8 cellular contexts compared by ENCODE assay signal in the genomic region with DNA sequence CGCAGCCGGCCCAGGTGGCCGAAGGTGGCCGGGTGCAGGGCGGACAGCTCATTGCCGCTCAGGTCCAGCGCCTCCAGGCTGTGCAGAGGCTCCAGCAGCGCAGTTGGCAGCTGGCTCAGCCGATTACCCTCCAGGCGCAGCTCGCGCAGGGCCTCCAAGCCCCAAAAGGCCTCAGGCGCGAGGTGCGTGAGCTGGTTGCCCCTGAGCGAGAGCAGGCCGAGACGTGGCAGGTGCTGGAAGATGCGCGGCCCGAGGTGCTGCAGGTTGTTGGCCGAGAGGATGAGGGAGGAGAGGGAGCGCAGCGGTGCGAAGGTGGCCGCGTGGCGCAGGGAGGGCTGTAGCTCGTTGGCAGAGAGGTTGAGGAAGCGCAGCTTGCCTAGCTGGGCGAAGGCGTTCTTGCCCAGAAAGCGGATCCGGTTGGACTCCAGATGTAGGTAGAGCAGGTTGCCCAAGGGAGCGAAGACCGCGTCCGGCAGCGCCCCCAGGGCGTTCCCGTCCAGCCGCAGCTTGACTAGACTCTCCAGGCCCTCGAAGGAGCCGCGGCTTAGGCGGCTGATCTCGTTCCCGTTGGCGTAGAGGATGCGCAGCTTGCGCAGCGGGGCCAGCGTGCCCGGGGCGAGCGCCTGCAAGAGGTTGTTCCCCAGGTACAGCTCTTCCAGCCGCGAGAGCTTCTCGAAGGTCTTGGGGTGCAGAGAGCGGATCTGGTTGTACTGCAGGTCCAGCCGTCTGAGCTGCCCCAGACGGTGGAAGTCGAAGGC. TPM values are rescaled to one million over a fixed set of nuclear protein-coding genes. Genes with fewer than 3 reads are reported as not detected.
A peak's percentile ranks its signal among the peaks of the same experiment; 100 is the strongest.
DNase-seq lines count a peak whose midpoint lies in the region; ATAC-seq, FAIRE-seq and TF ChIP-seq lines count a peak whose summit lies in the region.

No MANE protein-coding gene starts in this region.

- FAIRE-seq in H1 (lab: Jason Lieb, UNC) = no peak

- peaks cover 27% of the 10 kb centered on the region for H3K23me2 ChIP-seq in H1 (ENCODE audit: low read depth, low read length)

- DNase-seq in EL (peak; percentile 7), NOMO-1 treated with DMSO at 0.1 percent for 48 hours (lab: John Stamatoyannopoulos, UW; ENCODE audit: unreplicated experiment) (peak; percentile 27), H1 (ENCODE audit: low read depth in 1 of 2, low spot score in 2 of 2) (peak in 1 of 2 experiments; percentile 80), mesothelial cell of epicardium (ENCODE audit: low spot score in 2 of 2, unreplicated experiment in 2 of 2) (peak in 1 of 2 experiments; percentile 53), vagina (ENCODE audit: extremely low spot score in 2 of 2) (no peak), mucosa of gallbladder (ENCODE audit: low spot score) (no peak), HT-29 (ENCODE audit: low spot score) (no peak)

- POLR2A ChIA-PET in H1 (lab: Charles Lee; ENCODE audit: partially characterized antibody) = interaction anchor here (1.0 to 3.0 kb wide), 9 partner anchors 23 to 548 kb away, joined by 3 to 9 read pairs (median 5); partner anchors contain the start of gene CPVL

- no peak overlapping the region for H4K5ac ChIP-seq in H1 (ENCODE audit: insufficient read length, low read depth, low read length)

- peak overlapping the region; percentile 65 for H3K4ac ChIP-seq in H1 (replicated peaks; ENCODE audit: insufficient read length, low read depth, low read length)

- H3K9me3 ChIP-seq in H1 (ENCODE audit: insufficient read depth in 2 of 2, low read depth in 1 of 2, low read length in 1 of 2) = no peaks in the 10 kb centered on the region
- no peaks in the 10 kb centered on the region for H3K9me3 ChIP-seq in vagina

- H3K4me3 ChIP-seq in H1 (ENCODE audit: extremely low read depth in 1 of 4, insufficient read depth in 2 of 4, low read depth in 3 of 4, low read length in 4 of 4) (peak overlapping the region; percentile 46 to 74 (median 62)), vagina (peak overlapping the region; percentile 53 to 58)

- no peaks in the 10 kb centered on the region for H3K79me1 ChIP-seq in H1 (ENCODE audit: low read depth, low read length)

- H3K27me3 Mint-ChIP-seq in mesothelial cell of epicardium (ENCODE audit: low read depth) = peaks cover 23% of the 10 kb centered on the region

- peak overlapping the region; percentile 81 for H3K4me3 Mint-ChIP-seq in mesothelial cell of epicardium

- no peak for TF ChIP-seq CTCF in H1 (IDR thresholded peaks at IDR 0.05; ENCODE audit: control extremely low read depth in 1 of 3, insufficient read depth in 1 of 3, low read depth in 1 of 3, low read length in 3 of 3)
- TF ChIP-seq CTCF in mesothelial cell of epicardium (IDR thresholded peaks at IDR 0.05; ENCODE audit: unreplicated experiment) = no peak
- TF ChIP-seq CTCF in vagina (IDR thresholded peaks at IDR 0.05) = no peak

- no peak overlapping the region for H2AK5ac ChIP-seq in H1 (ENCODE audit: low read depth, low read length)

- peak overlapping the region; percentile 98; the same call in 1 of the 2 replicates for H2BK12ac ChIP-seq in H1 (ENCODE audit: low read depth, low read length)

- peak overlapping the region; percentile 6; the same call in 1 of the 2 replicates for H2BK5ac ChIP-seq in H1 (ENCODE audit: low read depth, low read length)

- TF ChIP-seq RAD21 in H1 (IDR thresholded peaks at IDR 0.05 in 1 of 2, conservative IDR thresholded peaks at IDR 0.05 in 1 of 2; ENCODE audit: low read depth in 2 of 2, low read length in 2 of 2) = no peak

- H3K79me2 ChIP-seq in H1 (ENCODE audit: control insufficient read depth in 1 of 2, insufficient read depth in 2 of 2, low read length in 2 of 2) = no peaks in the 10 kb centered on the region

- H2BK20ac ChIP-seq in H1 (ENCODE audit: low read length) = peak overlapping the region; percentile 48; the same call in 1 of the 2 replicates

- CTCF ChIA-PET in H1 (lab: Charles Lee; ENCODE audit: partially characterized antibody) = interaction anchor here (0.7 to 34.2 kb wide), 54 partner anchors 9 to 608 kb away, joined by 3 to 576 read pairs (median 6); no protein-coding TSS in a partner anchor

- peak overlapping the region; percentile 30 for H3K27ac Mint-ChIP-seq in mesothelial cell of epicardium

- peak overlapping the region; percentile 72 to 93 for H3K4me2 ChIP-seq in H1 (ENCODE audit: insufficient read depth in 1 of 2, low read depth in 2 of 2, low read length in 2 of 2)

- no peak overlapping the region for H3K14ac ChIP-seq in H1 (ENCODE audit: insufficient read length)

- H3K27ac ChIP-seq in H1 (ENCODE audit: low read depth, low read length) (no peak overlapping the region), vagina (peak overlapping the region; percentile 84)

- H3K4me1 Mint-ChIP-seq in mesothelial cell of epicardium = peaks cover 24% of the 10 kb centered on the region

- no peaks in the 10 kb centered on the region for H3K9me3 Mint-ChIP-seq in mesothelial cell of epicardium

- H3K9ac ChIP-seq in H1 (replicated peaks in 1 of 4; ENCODE audit: extremely low read depth in 1 of 4, low read depth in 3 of 4, low read length in 3 of 4) = no peak overlapping the region; a peak in 1 of 7 replicates

- no peaks in the 10 kb centered on the region for H3K36me3 ChIP-seq in H1 (ENCODE audit: control insufficient read depth in 2 of 4, insufficient read depth in 4 of 4, low read length in 3 of 4)
- no peaks in the 10 kb centered on the region for H3K36me3 ChIP-seq in vagina

- no peaks in the 10 kb centered on the region for H3K36me3 Mint-ChIP-seq in mesothelial cell of epicardium

- H2BK120ac ChIP-seq in H1 (replicated peaks; ENCODE audit: low read depth, low read length) = peak overlapping the region; percentile 9

- peak overlapping the region; percentile 76 for H4K91ac ChIP-seq in H1 (replicated peaks; ENCODE audit: insufficient read length, low read length)

- intact Hi-C loops in vagina (cut with DNase I) = loop anchor here (10.0 kb wide), 2 partner anchors 58 to 148 kb away; no protein-coding TSS in a partner anchor

- peak overlapping the region; percentile 83 for H3K18ac ChIP-seq in H1 (ENCODE audit: extremely low read depth, low read length)

- TF ChIP-seq POLR2A in H1 (IDR thresholded peaks at IDR 0.05; ENCODE audit: control extremely low read depth in 1 of 2, low read depth in 2 of 2, low read length in 2 of 2) (no peak), vagina (IDR thresholded peaks at IDR 0.05) (no peak)

- 6% methylated on average over 49 of the region's 63 CpGs; no CpG with 5 or more reads in 1 of the 2 experiments for WGBS in H1 (ENCODE audit: extremely low coverage in 1 of 2, insufficient coverage in 1 of 2, insufficient read length in 1 of 2, insufficient replicate concordance in 2 of 2, low coverage in 1 of 2, low lambda C conversion rate in 2 of 2, missing lambda C conversion rate in 1 of 2), 2 experiments

- peaks cover 0 to 3% of the 10 kb centered on the region in 2 experiments for H4K20me1 ChIP-seq in H1 (replicated peaks in 1 of 2; ENCODE audit: control insufficient read depth in 1 of 2, insufficient read depth in 2 of 2, low read length in 2 of 2)

- no peak overlapping the region for H3K56ac ChIP-seq in H1 (replicated peaks; ENCODE audit: insufficient read length, low read depth, low read length)

- peaks cover 11 to 46% (median 38%) of the 10 kb centered on the region in 4 experiments for H3K27me3 ChIP-seq in H1 (replicated peaks in 1 of 4; ENCODE audit: control insufficient read depth in 3 of 4, extremely low read depth in 1 of 4, insufficient read depth in 3 of 4, low read length in 3 of 4)
- H3K27me3 ChIP-seq in vagina = no peaks in the 10 kb centered on the region

- TF ChIP-seq EP300 in H1 (IDR thresholded peaks at IDR 0.05; ENCODE audit: borderline replicate concordance in 1 of 2, low read depth in 2 of 2, low read length in 2 of 2) = no peak

- H3K4me1 ChIP-seq in H1 (replicated peaks in 1 of 4; ENCODE audit: control insufficient read depth in 3 of 4, insufficient read depth in 4 of 4, low read length in 3 of 4) = peaks cover 4 to 25% (median 20%) of the 10 kb centered on the region in 4 experiments
- H3K4me1 ChIP-seq in vagina = peaks cover 56% of the 10 kb centered on the region

- peak overlapping the region; percentile 43 for H4K8ac ChIP-seq in H1 (ENCODE audit: extremely low read depth, insufficient read depth, low read length)

- peak overlapping the region; percentile 92; the same call in 1 of the 2 replicates for H2BK15ac ChIP-seq in H1 (ENCODE audit: low read length)

- no peak for ATAC-seq in GM21528 (IDR thresholded peaks at IDR 0.05; ENCODE audit: low FRiP score, unreplicated experiment)

- H2AFZ ChIP-seq in H1 (ENCODE audit: low read length) = peak overlapping the region; percentile 68

- no peak overlapping the region for H3K23ac ChIP-seq in H1 (ENCODE audit: insufficient read length)

TF ChIP-seq in H1, 55 proteins besides CTCF, POLR2A, EP300 and RAD21 (continues in another document):
- TF ChIP-seq SP4 (IDR thresholded peaks at IDR 0.05; ENCODE audit: low read length) (no peak), BCL11A (IDR thresholded peaks at IDR 0.05; ENCODE audit: low read depth in 2 of 2, low read length in 2 of 2) (no peak), GABPA (IDR thresholded peaks at IDR 0.05; ENCODE audit: borderline replicate concordance, insufficient read depth, low read length) (no peak), MAFK (IDR thresholded peaks at IDR 0.05; ENCODE audit: low read depth, low read length) (no peak), RXRA (IDR thresholded peaks at IDR 0.05; ENCODE audit: insufficient read depth, low read depth, low read length) (no peak), TAF7 (optimal IDR thresholded peaks at IDR 0.05; ENCODE audit: borderline replicate concordance, low read depth, low read length) (no peak), KDM5A (IDR thresholded peaks at IDR 0.05; ENCODE audit: low read length) (no peak), CHD2 (IDR thresholded peaks at IDR 0.05; ENCODE audit: low read length) (no peak), SAP30 (IDR thresholded peaks at IDR 0.05; ENCODE audit: insufficient read depth, insufficient replicate concordance, low read length) (no peak), HDAC2 (IDR thresholded peaks at IDR 0.05; ENCODE audit: borderline replicate concordance in 1 of 2, low read depth in 2 of 2, low read length in 2 of 2) (no peak), FOSL1 (IDR thresholded peaks at IDR 0.05; ENCODE audit: insufficient read depth, low read depth, low read length) (0 out of 2 replicates have a peak, but pooled peaks have one; percentile 18)

RNA-seq across cellular contexts. Expression of gene TRIL, which starts 0.9 kb away (rescaled TPM):
- 5.5 and 5.8 TPM in 2 replicates for total RNA-seq in H1 (2021; fragmentation: NEBNext Ultra II Directional; extraction: Animal tissue kit (Norgen Biotek cat#: 25700))
- 3.9 and 4.9 TPM in 2 replicates for polyA plus RNA-seq in H1 (2011; rRNA removed)
- 3.8 TPM for polyA plus RNA-seq in H1 (2011; cell fraction: cytosol; rRNA removed)
- polyA plus RNA-seq in H1 (2011; cell fraction: nucleus; rRNA removed) = 3.8 TPM
- polyA plus RNA-seq in H1 (2012, experiment 1 of 2) = 2.7 to 5.3 TPM (median 4.3 TPM) in 4 replicates
- 3.1 TPM for polyA plus RNA-seq in H1 (2012, experiment 2 of 2)
- 5.8 TPM for polyA plus RNA-seq in H1 (2013, experiment 1 of 2)
- 5.7 TPM for polyA plus RNA-seq in H1 (2013, experiment 2 of 2)
- 2.6 and 3.0 TPM in 2 replicates for polyA minus RNA-seq in H1 (2011; rRNA and poly(A)+ RNA removed)
- polyA minus RNA-seq in H1 (2011; cell fraction: cytosol; rRNA and poly(A)+ RNA removed) = 5.1 TPM
- 5.2 TPM for polyA minus RNA-seq in H1 (2011; cell fraction: nucleus; rRNA and poly(A)+ RNA removed)
- total RNA-seq in mesothelial cell of epicardium (11.9 to 14.2 TPM (median 13.4 TPM) in 3 replicates), vagina (11.0 TPM), mucosa of gallbladder (1.4 TPM)
- total RNA-seq in HT-29 (2014; rRNA removed; shearing (Covaris generic)) = 0.03 TPM in 1 of 2 replicates, not detected in the other

Comparison
In these comparisons a context has a peak if more than half of its experiments do, and no peak if none do; other contexts are left out.
1. DNase-seq: peak in EL (single experiment) and NOMO-1 treated with DMSO at 0.1 percent for 48 hours (single experiment); none in vagina (0 of 2), mucosa of gallbladder (single experiment) and HT-29 (single experiment).